ENCODE assay signal across 1 cellular context in the genomic region with DNA sequence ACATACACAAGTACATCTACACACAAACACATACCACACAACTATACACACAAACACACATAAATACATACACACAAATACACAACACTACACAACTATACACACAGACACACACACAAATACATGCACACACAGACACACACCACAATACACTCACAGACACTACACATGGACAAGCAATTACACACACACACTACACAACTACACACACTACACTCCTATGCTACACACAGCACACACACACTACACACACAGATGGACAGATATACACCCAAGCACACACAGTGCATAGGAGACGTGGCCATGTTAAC.
TF ChIP-seq lines count a peak whose summit lies in the region.

No MANE protein-coding gene starts in this region.

TF ChIP-seq in H1, 55 proteins besides CTCF, POLR2A, EP300 and RAD21:
- TF ChIP-seq, protein P1, sequence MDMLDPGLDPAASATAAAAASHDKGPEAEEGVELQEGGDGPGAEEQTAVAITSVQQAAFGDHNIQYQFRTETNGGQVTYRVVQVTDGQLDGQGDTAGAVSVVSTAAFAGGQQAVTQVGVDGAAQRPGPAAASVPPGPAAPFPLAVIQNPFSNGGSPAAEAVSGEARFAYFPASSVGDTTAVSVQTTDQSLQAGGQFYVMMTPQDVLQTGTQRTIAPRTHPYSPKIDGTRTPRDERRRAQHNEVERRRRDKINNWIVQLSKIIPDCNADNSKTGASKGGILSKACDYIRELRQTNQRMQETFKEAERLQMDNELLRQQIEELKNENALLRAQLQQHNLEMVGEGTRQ (IDR thresholded peaks at IDR 0.05; ENCODE audit: low read length): no peak
- TF ChIP-seq, protein P2, sequence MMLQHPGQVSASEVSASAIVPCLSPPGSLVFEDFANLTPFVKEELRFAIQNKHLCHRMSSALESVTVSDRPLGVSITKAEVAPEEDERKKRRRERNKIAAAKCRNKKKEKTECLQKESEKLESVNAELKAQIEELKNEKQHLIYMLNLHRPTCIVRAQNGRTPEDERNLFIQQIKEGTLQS (IDR thresholded peaks at IDR 0.05; ENCODE audit: insufficient read depth, low read depth, low read length): no peak
- TF ChIP-seq, protein P3, sequence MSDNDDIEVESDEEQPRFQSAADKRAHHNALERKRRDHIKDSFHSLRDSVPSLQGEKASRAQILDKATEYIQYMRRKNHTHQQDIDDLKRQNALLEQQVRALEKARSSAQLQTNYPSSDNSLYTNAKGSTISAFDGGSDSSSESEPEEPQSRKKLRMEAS (IDR thresholded peaks at IDR 0.05): no peak
- TF ChIP-seq, protein P4, sequence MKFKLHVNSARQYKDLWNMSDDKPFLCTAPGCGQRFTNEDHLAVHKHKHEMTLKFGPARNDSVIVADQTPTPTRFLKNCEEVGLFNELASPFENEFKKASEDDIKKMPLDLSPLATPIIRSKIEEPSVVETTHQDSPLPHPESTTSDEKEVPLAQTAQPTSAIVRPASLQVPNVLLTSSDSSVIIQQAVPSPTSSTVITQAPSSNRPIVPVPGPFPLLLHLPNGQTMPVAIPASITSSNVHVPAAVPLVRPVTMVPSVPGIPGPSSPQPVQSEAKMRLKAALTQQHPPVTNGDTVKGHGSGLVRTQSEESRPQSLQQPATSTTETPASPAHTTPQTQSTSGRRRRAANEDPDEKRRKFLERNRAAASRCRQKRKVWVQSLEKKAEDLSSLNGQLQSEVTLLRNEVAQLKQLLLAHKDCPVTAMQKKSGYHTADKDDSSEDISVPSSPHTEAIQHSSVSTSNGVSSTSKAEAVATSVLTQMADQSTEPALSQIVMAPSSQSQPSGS (IDR thresholded peaks at IDR 0.05; ENCODE audit: low read length): no peak
- no peak for TF ChIP-seq NRF1 (IDR thresholded peaks at IDR 0.05; ENCODE audit: low read depth, low read length)
- no peak for TF ChIP-seq SIRT6 (IDR thresholded peaks at IDR 0.05; ENCODE audit: low read length)
- TF ChIP-seq BCL11A (IDR thresholded peaks at IDR 0.05; ENCODE audit: low read depth in 2 of 2, low read length in 2 of 2): no peak
- TF ChIP-seq KDM5A (IDR thresholded peaks at IDR 0.05; ENCODE audit: low read length): no peak
- no peak for TF ChIP-seq SAP30 (IDR thresholded peaks at IDR 0.05; ENCODE audit: insufficient read depth, insufficient replicate concordance, low read length)
- TF ChIP-seq FOSL1 (IDR thresholded peaks at IDR 0.05; ENCODE audit: insufficient read depth, low read depth, low read length): no peak
- no peak for TF ChIP-seq CREB1 (IDR thresholded peaks at IDR 0.05)
- TF ChIP-seq BACH1 (IDR thresholded peaks at IDR 0.05; ENCODE audit: low read length): no peak
- no peak for TF ChIP-seq TBP (IDR thresholded peaks at IDR 0.05; ENCODE audit: low read depth, low read length)
- TF ChIP-seq NANOG (IDR thresholded peaks at IDR 0.05; ENCODE audit: insufficient read depth, low read depth, low read length, poor library complexity, severe bottlenecking): no peak
TF ChIP-seq in H1: peak in this region for 0.
